Comparison of ENCODE assay signal across 8 cellular contexts in genomic region chr16:27795992-27796614, GRCh38.
DNase-seq lines count a peak whose midpoint lies in the region; ATAC-seq and TF ChIP-seq lines count a peak whose summit lies in the region.

No MANE protein-coding gene starts in this region.

- H3K9me3 ChIP-seq in prostate gland, result no peaks in the 10 kb centered on the region

- 41% methylated on average over 11 of the region's 11 CpGs for WGBS in prostate gland

- ATAC-seq in GM18907 (IDR thresholded peaks at IDR 0.05; ENCODE audit: unreplicated experiment), result no peak

- no peaks in the 10 kb centered on the region for H3K36me3 Mint-ChIP-seq in mesothelial cell of epicardium

- H3K27me3 ChIP-seq in brain microvascular endothelial cell (replicated peaks), result no peaks in the 10 kb centered on the region
- no peaks in the 10 kb centered on the region for H3K27me3 ChIP-seq in prostate gland (replicated peaks; ENCODE audit: insufficient read depth)

- H3K27ac ChIP-seq in brain microvascular endothelial cell, result no peak overlapping the region
- H3K27ac ChIP-seq in prostate gland, result no peak overlapping the region

- TF ChIP-seq CTCF in GM12865 (IDR thresholded peaks at IDR 0.05; ENCODE audit: insufficient read depth, low read depth, low read length, missing control alignments), result no peak
- TF ChIP-seq CTCF in NB4 (IDR thresholded peaks at IDR 0.05; ENCODE audit: low read depth, low read length), result no peak
- no peak for TF ChIP-seq CTCF in brain microvascular endothelial cell (IDR thresholded peaks at IDR 0.05; ENCODE audit: low read depth, low read length, missing control alignments)
- TF ChIP-seq CTCF in mesothelial cell of epicardium (IDR thresholded peaks at IDR 0.05; ENCODE audit: unreplicated experiment), result no peak
- TF ChIP-seq CTCF in prostate gland (IDR thresholded peaks at IDR 0.05), result no peak

- H3K9me3 Mint-ChIP-seq in mesothelial cell of epicardium, result no peaks in the 10 kb centered on the region

- intact Hi-C loops in prostate gland (cut with DNase I), result no loop called here

- H3K36me3 ChIP-seq in brain microvascular endothelial cell (replicated peaks), result no peaks in the 10 kb centered on the region
- no peaks in the 10 kb centered on the region for H3K36me3 ChIP-seq in prostate gland

- H3K4me1 Mint-ChIP-seq in mesothelial cell of epicardium, result peaks cover 2% of the 10 kb centered on the region

- in situ Hi-C loops in brain microvascular endothelial cell (cut with HindIII; ENCODE audit: low pct_ligation_motif_present, low sequenced_read_pairs), result no loop called here

- H3K4me1 ChIP-seq in prostate gland (replicated peaks), result no peaks in the 10 kb centered on the region

- H3K4me3 ChIP-seq in GM12865 (ENCODE audit: low read depth, low read length) (no peak overlapping the region), NB4 (ENCODE audit: low read depth, low read length) (no peak overlapping the region), brain microvascular endothelial cell (ENCODE audit: low read depth, low read length) (no peak overlapping the region), prostate gland (no peak overlapping the region)

- DNase-seq in GM12865 (ENCODE audit: low read depth) (peak; percentile 41), NB4 (ENCODE audit: low read depth) (peak; percentile 54), brain microvascular endothelial cell (peak; percentile 26), mesothelial cell of epicardium (ENCODE audit: low spot score in 2 of 2, unreplicated experiment in 2 of 2) (peak; percentile 58 to 81), T-helper 1 cell (no peak), NK-92 (lab: John Stamatoyannopoulos, UW; ENCODE audit: unreplicated experiment) (no peak), prostate gland (ENCODE audit: low spot score) (no peak)

- no peak overlapping the region for H3K27ac Mint-ChIP-seq in mesothelial cell of epicardium

- TF ChIP-seq POLR2A in NB4 (IDR thresholded peaks at IDR 0.05; ENCODE audit: extremely low read depth, insufficient read length) (no peak), prostate gland (IDR thresholded peaks at IDR 0.05) (no peak)

- peaks cover 11% of the 10 kb centered on the region for H3K27me3 Mint-ChIP-seq in mesothelial cell of epicardium (ENCODE audit: low read depth)

- H3K4me3 Mint-ChIP-seq in mesothelial cell of epicardium, result no peak overlapping the region

Comparison
In these comparisons a context has a peak if more than half of its experiments do, and no peak if none do; other contexts are left out.
1. DNase-seq: peak in GM12865 (single experiment), NB4 (single experiment), brain microvascular endothelial cell (single experiment) and mesothelial cell of epicardium (2 of 2); none in T-helper 1 cell (0 of 5), NK-92 (single experiment) and prostate gland (single experiment).